30 cellular contexts compared by ENCODE assay signal in genomic region chr20:36804425-36804824, GRCh38.
"Had no signal": no experiment of that assay in that cellular context is flagged by ENCODE, and none has a peak within 500 bp of the region (broad histone marks: within the 10 kb centered on the region; RNA-seq: fewer than 3 reads in every experiment).

No MANE protein-coding gene starts in this region.

- FAIRE-seq: frontal cortex had no signal

- H3K4me1 Mint-ChIP-seq: activated CD4-positive, alpha-beta T cell treated with anti-CD3 and anti-CD28 coated beads for 36 hours; activated naive CD4-positive, alpha-beta T cell treated with anti-CD3 and anti-CD28 coated beads, Interleukin-2, amount 50 U/mL, for 24 hours; activated naive CD8-positive, alpha-beta T cell treated with anti-CD3 and anti-CD28 coated beads, Interleukin-2, amount 50 U/mL, for 24 hours; brain had no signal

- ATAC-seq: activated CD4-positive, alpha-beta T cell treated with anti-CD3 and anti-CD28 coated beads for 36 hours; activated CD8-positive, alpha-beta memory T cell treated with anti-CD3 and anti-CD28 coated beads, Interleukin-2, amount 10 ng/mL, durations not matched to agents 7 days and 5 days; activated CD8-positive, alpha-beta T cell treated with anti-CD3 and anti-CD28 coated beads, Interleukin-2, amount 10 ng/mL, durations not matched to agents 7 days and 5 days; activated naive CD8-positive, alpha-beta T cell treated with anti-CD3 and anti-CD28 coated beads, Interleukin-2, amount 50 U/mL, for 24 hours; esophagus mucosa had no signal

- H3K27me3 Mint-ChIP-seq: activated CD4-positive, alpha-beta memory T cell treated with anti-CD3 and anti-CD28 coated beads for 36 hours; activated CD4-positive, alpha-beta T cell treated with anti-CD3 and anti-CD28 coated beads for 36 hours; activated CD4-positive, alpha-beta T cell treated with anti-CD3 and anti-CD28 coated beads, Interleukin-2, amount 10 ng/mL, durations not matched to agents 24 days and 14 days; activated CD8-positive, alpha-beta memory T cell treated with anti-CD3 and anti-CD28 coated beads, Interleukin-2, amount 10 ng/mL, durations not matched to agents 7 days and 5 days; activated naive CD4-positive, alpha-beta T cell treated with anti-CD3 and anti-CD28 coated beads, Interleukin-2, amount 50 U/mL, for 24 hours; activated naive CD8-positive, alpha-beta T cell treated with anti-CD3 and anti-CD28 coated beads for 36 hours; activated naive CD8-positive, alpha-beta T cell treated with anti-CD3 and anti-CD28 coated beads, Interleukin-2, amount 50 U/mL, for 24 hours; brain had no signal

- H3K36me3 ChIP-seq: breast epithelium, colonic mucosa had no signal

- H3K9me3 ChIP-seq: ascending aorta, breast epithelium, colonic mucosa had no signal

- DNase-seq: activated CD4-positive, alpha-beta memory T cell treated with anti-CD3 and anti-CD28 coated beads for 36 hours; activated CD4-positive, alpha-beta T cell treated with anti-CD3 and anti-CD28 coated beads for 36 hours; activated CD4-positive, alpha-beta T cell treated with anti-CD3 and anti-CD28 coated beads, Interleukin-2, amount 10 ng/mL, durations not matched to agents 24 days and 14 days; activated CD4-positive, CD25-positive, alpha-beta regulatory T cell; activated CD4-positive, CD25-positive, alpha-beta regulatory T cell treated with anti-CD3 and anti-CD28 coated beads, Interleukin-2, amount 50 U/mL, for 72 hours; activated CD8-positive, alpha-beta memory T cell treated with anti-CD3 and anti-CD28 coated beads, Interleukin-2, amount 10 ng/mL, durations not matched to agents 7 days and 5 days; activated CD8-positive, alpha-beta memory T cell treated with anti-CD3 and anti-CD28 coated beads, Interleukin-2, amount 50 U/mL, for 4 hours; activated CD8-positive, alpha-beta T cell treated with anti-CD3 and anti-CD28 coated beads, Interleukin-2, amount 10 ng/mL, durations not matched to agents 7 days and 5 days; activated effector memory CD4-positive, alpha-beta T cell treated with anti-CD3 and anti-CD28 coated beads, Interleukin-2, amount 50 U/mL, for 16 hours; activated naive CD4-positive, alpha-beta T cell treated with anti-CD3 and anti-CD28 coated beads for 36 hours; activated naive CD8-positive, alpha-beta T cell treated with anti-CD3 and anti-CD28 coated beads for 36 hours; activated naive CD8-positive, alpha-beta T cell treated with anti-CD3 and anti-CD28 coated beads, Interleukin-2, amount 50 U/mL, for 24 hours; activated T-cell treated with anti-CD3 and anti-CD28 coated beads, Interleukin-2, amount 50 U/mL, for 1 hour; activated T-cell treated with anti-CD3 and anti-CD28 coated beads, Interleukin-2, amount 50 U/mL, for 48 hours; central memory CD4-positive, alpha-beta T cell; cerebellar nuclear complex; colonic mucosa; effector CD8-positive, alpha-beta T cell; foreskin fibroblast; head of caudate nucleus; T-helper 2 cell had no signal

- H3K27ac Mint-ChIP-seq: activated CD4-positive, alpha-beta memory T cell treated with anti-CD3 and anti-CD28 coated beads for 36 hours; activated CD4-positive, alpha-beta T cell treated with anti-CD3 and anti-CD28 coated beads for 36 hours; activated CD4-positive, alpha-beta T cell treated with anti-CD3 and anti-CD28 coated beads, Interleukin-2, amount 10 ng/mL, durations not matched to agents 24 days and 14 days; activated CD8-positive, alpha-beta memory T cell treated with anti-CD3 and anti-CD28 coated beads, Interleukin-2, amount 10 ng/mL, durations not matched to agents 7 days and 5 days; activated CD8-positive, alpha-beta T cell treated with anti-CD3 and anti-CD28 coated beads, Interleukin-2, amount 10 ng/mL, durations not matched to agents 7 days and 5 days; activated naive CD4-positive, alpha-beta T cell treated with anti-CD3 and anti-CD28 coated beads for 36 hours; activated naive CD4-positive, alpha-beta T cell treated with anti-CD3 and anti-CD28 coated beads, Interleukin-2, amount 50 U/mL, for 24 hours; activated naive CD8-positive, alpha-beta T cell treated with anti-CD3 and anti-CD28 coated beads for 36 hours; activated naive CD8-positive, alpha-beta T cell treated with anti-CD3 and anti-CD28 coated beads, Interleukin-2, amount 50 U/mL, for 24 hours; activated T-helper 1 cell treated with anti-CD3 and anti-CD28 coated beads, Interleukin-12 subunit alpha, Interleukin-12 subunit beta, Interleukin-2, Interleukin-4 antibody, amounts not matched to agents 30 ng/mL and 10 ng/mL and 1 ng/mL, durations not matched to agents 14 hours and 24 hours and 36 hours; activated T-helper 2 cell treated with anti-CD3 and anti-CD28 coated beads, Interferon-gamma antibody, Interleukin-2, Interleukin-4, amounts not matched to agents 10 μg/mL and 5 μg/mL and 100 μg/mL, durations not matched to agents 14 hours and 24 hours and 36 hours had no signal

- H3K4me3 ChIP-seq: ascending aorta, breast epithelium, cardiac muscle cell, colonic mucosa had no signal

- H3K4me1 ChIP-seq: ascending aorta, breast epithelium, colonic mucosa had no signal

- H3K4me3 Mint-ChIP-seq: activated CD4-positive, alpha-beta memory T cell treated with anti-CD3 and anti-CD28 coated beads for 36 hours; activated CD4-positive, alpha-beta T cell treated with anti-CD3 and anti-CD28 coated beads for 36 hours; activated CD4-positive, alpha-beta T cell treated with anti-CD3 and anti-CD28 coated beads, Interleukin-2, amount 10 ng/mL, durations not matched to agents 24 days and 14 days; activated CD8-positive, alpha-beta memory T cell treated with anti-CD3 and anti-CD28 coated beads, Interleukin-2, amount 10 ng/mL, durations not matched to agents 7 days and 5 days; activated CD8-positive, alpha-beta T cell treated with anti-CD3 and anti-CD28 coated beads, Interleukin-2, amount 10 ng/mL, durations not matched to agents 7 days and 5 days; activated naive CD4-positive, alpha-beta T cell treated with anti-CD3 and anti-CD28 coated beads for 36 hours; activated naive CD4-positive, alpha-beta T cell treated with anti-CD3 and anti-CD28 coated beads, Interleukin-2, amount 50 U/mL, for 24 hours; activated naive CD8-positive, alpha-beta T cell treated with anti-CD3 and anti-CD28 coated beads for 36 hours; activated naive CD8-positive, alpha-beta T cell treated with anti-CD3 and anti-CD28 coated beads, Interleukin-2, amount 50 U/mL, for 24 hours; activated T-helper 1 cell treated with anti-CD3 and anti-CD28 coated beads, Interleukin-12 subunit alpha, Interleukin-12 subunit beta, Interleukin-2, Interleukin-4 antibody, amounts not matched to agents 30 ng/mL and 10 ng/mL and 1 ng/mL, durations not matched to agents 14 hours and 24 hours and 36 hours; brain had no signal

- H3K36me3 Mint-ChIP-seq: activated CD4-positive, alpha-beta memory T cell treated with anti-CD3 and anti-CD28 coated beads for 36 hours; activated CD8-positive, alpha-beta memory T cell treated with anti-CD3 and anti-CD28 coated beads, Interleukin-2, amount 10 ng/mL, durations not matched to agents 7 days and 5 days had no signal

- H3K9me3 Mint-ChIP-seq: activated CD4-positive, alpha-beta memory T cell treated with anti-CD3 and anti-CD28 coated beads for 36 hours; activated CD4-positive, alpha-beta T cell treated with anti-CD3 and anti-CD28 coated beads, Interleukin-2, amount 10 ng/mL, durations not matched to agents 24 days and 14 days; activated naive CD4-positive, alpha-beta T cell treated with anti-CD3 and anti-CD28 coated beads for 36 hours; activated naive CD4-positive, alpha-beta T cell treated with anti-CD3 and anti-CD28 coated beads, Interleukin-2, amount 50 U/mL, for 24 hours; activated naive CD8-positive, alpha-beta T cell treated with anti-CD3 and anti-CD28 coated beads for 36 hours; activated naive CD8-positive, alpha-beta T cell treated with anti-CD3 and anti-CD28 coated beads, Interleukin-2, amount 50 U/mL, for 24 hours; activated T-helper 1 cell treated with anti-CD3 and anti-CD28 coated beads, Interleukin-12 subunit alpha, Interleukin-12 subunit beta, Interleukin-2, Interleukin-4 antibody, amounts not matched to agents 30 ng/mL and 10 ng/mL and 1 ng/mL, durations not matched to agents 14 hours and 24 hours and 36 hours; activated T-helper 2 cell treated with anti-CD3 and anti-CD28 coated beads, Interferon-gamma antibody, Interleukin-2, Interleukin-4, amounts not matched to agents 10 μg/mL and 5 μg/mL and 100 μg/mL, durations not matched to agents 14 hours and 24 hours and 36 hours; brain had no signal

- H3K27ac ChIP-seq: breast epithelium, cardiac muscle cell, colonic mucosa had no signal

- H3K27me3 ChIP-seq: ascending aorta, breast epithelium, cardiac muscle cell, colonic mucosa had no signal
